In the genomic region with DNA sequence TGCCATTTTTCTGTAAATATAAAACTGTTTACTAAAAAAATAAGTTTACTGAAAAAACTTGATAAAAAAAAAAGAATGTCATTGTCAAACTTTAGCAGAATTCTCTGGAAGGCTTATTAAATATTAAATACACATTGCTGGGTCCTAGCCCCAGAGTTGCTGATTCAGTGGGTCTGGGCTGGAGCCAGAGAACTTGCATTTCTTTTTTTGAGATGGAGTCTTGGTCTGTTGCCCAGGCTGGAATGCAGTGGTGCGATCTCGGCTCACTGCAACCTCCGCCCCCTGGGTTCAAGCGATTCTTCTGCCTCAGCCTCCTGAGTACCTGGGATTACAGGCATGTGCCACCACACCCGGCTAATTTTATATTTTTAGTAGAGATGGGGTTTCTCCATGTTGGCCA, we compare ENCODE assay signal across 7 cellular contexts. TPM values are rescaled to one million over a fixed set of nuclear protein-coding genes. Genes with fewer than 3 reads are reported as not detected.
DNase-seq lines count a peak whose midpoint lies in the region; ATAC-seq and TF ChIP-seq lines count a peak whose summit lies in the region.
"Not testable (repeated sequence)": the region's sequence is repeated elsewhere in the genome, so short reads cannot be mapped to it uniquely, and the experiment has no call there.

No MANE protein-coding gene starts in this region.

- H3K9me3 Mint-ChIP-seq in CD4-positive, alpha-beta T cell; neural progenitor cell: not testable (repeated sequence)

- H3K4me2 ChIP-seq in IMR-90 (ENCODE audit: low read depth, low read length); fibroblast of lung (ENCODE audit: extremely low read depth, insufficient read depth, low read length); neural progenitor cell: not testable (repeated sequence)
- peak overlapping the region; percentile 48 for H3K4me2 ChIP-seq in mammary epithelial cell (ENCODE audit: insufficient read depth, low read depth, low read length)

- CTCF ChIA-PET in CD4-positive, alpha-beta T cell (lab: Charles Lee); IMR-90 (lab: Yijun Ruan, JAX); mammary epithelial cell (lab: Charles Lee; ENCODE audit: low non-redundant PET): not testable (repeated sequence)

- not testable (repeated sequence) for H3K27ac ChIP-seq in CD4-positive, alpha-beta T cell (ENCODE audit: low read depth, low read length); IMR-90 (ENCODE audit: insufficient read depth, low read length); fibroblast of lung (ENCODE audit: insufficient read depth, low read length); neural progenitor cell
- peak overlapping the region; percentile 50 for H3K27ac ChIP-seq in mammary epithelial cell (ENCODE audit: insufficient read depth, low read depth, low read length)

- not testable (repeated sequence) for DNase-seq in CD4-positive, alpha-beta T cell; mammary epithelial cell; left ventricle myocardium superior; neural progenitor cell (ENCODE audit: low spot score)
- DNase-seq in IMR-90 (peak; percentile 11), adipocyte (ENCODE audit: low read depth) (peak; percentile 12), fibroblast of lung (ENCODE audit: low read depth in 2 of 2) (peak; percentile 6 to 41)

- H2BK20ac ChIP-seq in IMR-90 (ENCODE audit: low read depth, low read length): not testable (repeated sequence)

- not testable (repeated sequence) for H3K36me3 Mint-ChIP-seq in CD4-positive, alpha-beta T cell (ENCODE audit: low read depth); neural progenitor cell

- H2AK5ac ChIP-seq in IMR-90 (ENCODE audit: low read depth, low read length): not testable (repeated sequence)

- peak overlapping the region; percentile 34 for H3K27ac Mint-ChIP-seq in CD4-positive, alpha-beta T cell
- H3K27ac Mint-ChIP-seq in neural progenitor cell: not testable (repeated sequence)

- not testable (repeated sequence) for TF ChIP-seq RAD21 in IMR-90 (IDR thresholded peaks at IDR 0.05; ENCODE audit: low read length)

- H3K18ac ChIP-seq in IMR-90 (ENCODE audit: low read depth, low read length): not testable (repeated sequence)

- dilution Hi-C loops in IMR-90 (cut with HindIII; ENCODE audit: low sequenced_read_pairs, unreplicated experiment); mammary epithelial cell (cut with HindIII; ENCODE audit: low sequenced_read_pairs): not testable (repeated sequence)

- H3K56ac ChIP-seq in IMR-90 (ENCODE audit: extremely low read depth, insufficient read depth, low read length): not testable (repeated sequence)

- not testable (repeated sequence) for H3K27me3 Mint-ChIP-seq in CD4-positive, alpha-beta T cell; neural progenitor cell (ENCODE audit: insufficient read depth, low read depth)

- H2BK15ac ChIP-seq in IMR-90 (ENCODE audit: low read depth, low read length): not testable (repeated sequence)

- POLR2A ChIA-PET in CD4-positive, alpha-beta T cell (lab: Charles Lee); IMR-90 (lab: Charles Lee; ENCODE audit: unreplicated experiment): not testable (repeated sequence)

- not testable (repeated sequence) for H3K79me1 ChIP-seq in IMR-90 (ENCODE audit: low read depth in 1 of 2, low read length in 2 of 2)

- not testable (repeated sequence) for H3K27me3 ChIP-seq in CD4-positive, alpha-beta T cell (ENCODE audit: control insufficient read depth, insufficient read depth, low read length); IMR-90 (ENCODE audit: control insufficient read depth, insufficient read depth, low read length); adipocyte (replicated peaks; ENCODE audit: control insufficient read depth, insufficient read depth, low read length); mammary epithelial cell (ENCODE audit: insufficient read depth, low read length); fibroblast of lung (ENCODE audit: control insufficient read depth, insufficient read depth, low read length); neural progenitor cell

- H2AK9ac ChIP-seq in IMR-90 (replicated peaks; ENCODE audit: low read depth, low read length, poor library complexity): not testable (repeated sequence)

- TF ChIP-seq CTCF in CD4-positive, alpha-beta T cell (IDR thresholded peaks at IDR 0.05); IMR-90 (conservative IDR thresholded peaks at IDR 0.05; ENCODE audit: low read depth, low read length); mammary epithelial cell (conservative IDR thresholded peaks at IDR 0.05 in 1 of 2, IDR thresholded peaks at IDR 0.05 in 1 of 2; ENCODE audit: extremely low read depth in 1 of 2, insufficient read depth in 1 of 2, low read depth in 1 of 2, low read length in 2 of 2); fibroblast of lung (conservative IDR thresholded peaks at IDR 0.05 in 1 of 2, IDR thresholded peaks at IDR 0.05 in 1 of 2; ENCODE audit: low read depth in 1 of 2, low read length in 2 of 2); neural progenitor cell (IDR thresholded peaks at IDR 0.05): not testable (repeated sequence)

- intact Hi-C loops in CD4-positive, alpha-beta T cell (cut with DNase I, micrococcal nuclease); IMR-90 (cut with micrococcal nuclease); mammary epithelial cell (cut with micrococcal nuclease); left ventricle myocardium superior (cut with micrococcal nuclease): not testable (repeated sequence)

- H4K91ac ChIP-seq in IMR-90 (ENCODE audit: insufficient read depth, low read depth, low read length): not testable (repeated sequence)

- not testable (repeated sequence) for H4K5ac ChIP-seq in IMR-90 (ENCODE audit: low read depth, low read length)

- no CpG with 5 or more reads among the region's 5 CpGs for WGBS in IMR-90 (ENCODE audit: extremely low coverage in 2 of 2, insufficient read length in 1 of 2), 2 experiments
- WGBS in mammary epithelial cell (ENCODE audit: low coverage, missing lambda C conversion rate): 11% methylated on average over 5 of the region's 5 CpGs

- not testable (repeated sequence) for H2BK5ac ChIP-seq in IMR-90 (ENCODE audit: low read depth, low read length, poor library complexity, severe bottlenecking)

- in situ Hi-C loops in IMR-90 (cut with MboI; ENCODE audit: low sequenced_read_pairs); mammary epithelial cell (cut with MboI; ENCODE audit: low sequenced_read_pairs in 2 of 2): not testable (repeated sequence)

- not testable (repeated sequence) for ATAC-seq in CD4-positive, alpha-beta T cell (ENCODE audit: poor library complexity); IMR-90 (ENCODE audit: low read depth)
- peak; percentile 57 for ATAC-seq in left ventricle myocardium superior

- TF ChIP-seq POLR2A in IMR-90 (IDR thresholded peaks at IDR 0.05; ENCODE audit: low read depth, low read length): not testable (repeated sequence)

- not testable (repeated sequence) for BruUV-seq in IMR-90 (replicated peaks; lab: Mats Ljungman, UMichigan); mammary epithelial cell (replicated peaks; lab: Mats Ljungman, UMichigan)

- not testable (repeated sequence) for H3K4ac ChIP-seq in IMR-90 (ENCODE audit: low read depth, low read length)

- H3K9ac ChIP-seq in IMR-90 (ENCODE audit: low read depth, low read length); adipocyte (ENCODE audit: low read length); mammary epithelial cell (ENCODE audit: insufficient read depth, low read length); fibroblast of lung (ENCODE audit: insufficient read depth, low read length); neural progenitor cell: not testable (repeated sequence)

- not testable (repeated sequence) for H3K4me3 ChIP-seq in IMR-90 (ENCODE audit: insufficient read depth, low read depth, low read length); adipocyte (ENCODE audit: low read length); mammary epithelial cell (replicated peaks in 1 of 3; ENCODE audit: insufficient read depth in 1 of 3, low read depth in 2 of 3, low read length in 3 of 3); fibroblast of lung (replicated peaks in 1 of 4; ENCODE audit: control extremely low read depth in 1 of 4, insufficient read depth in 1 of 4, low read depth in 3 of 4, low read length in 4 of 4); neural progenitor cell

- H3K4me3 Mint-ChIP-seq in CD4-positive, alpha-beta T cell; neural progenitor cell: not testable (repeated sequence)

- H3F3A ChIP-seq in neural progenitor cell (ENCODE audit: low read depth): not testable (repeated sequence)

- not testable (repeated sequence) for H3K14ac ChIP-seq in IMR-90 (replicated peaks; ENCODE audit: low read depth, low read length)

- H4K8ac ChIP-seq in IMR-90 (ENCODE audit: low read depth in 2 of 2, low read length in 2 of 2): not testable (repeated sequence)

- H3K36me3 ChIP-seq in IMR-90 (ENCODE audit: control insufficient read depth, insufficient read depth, low read length); adipocyte (ENCODE audit: control insufficient read depth, insufficient read depth, low read length, severe bottlenecking); mammary epithelial cell (ENCODE audit: insufficient read depth, low read length); fibroblast of lung (ENCODE audit: control insufficient read depth, insufficient read depth, low read length); neural progenitor cell: not testable (repeated sequence)

- not testable (repeated sequence) for H3K4me1 Mint-ChIP-seq in CD4-positive, alpha-beta T cell (ENCODE audit: low read depth)
- H3K4me1 Mint-ChIP-seq in neural progenitor cell: peaks cover 18% of the 10 kb centered on the region

- not testable (repeated sequence) for H2AFZ ChIP-seq in IMR-90 (replicated peaks; ENCODE audit: low read length, poor library complexity); fibroblast of lung (ENCODE audit: low read length)
- H2AFZ ChIP-seq in mammary epithelial cell (ENCODE audit: low read depth, low read length): peak overlapping the region; percentile 41
- peak overlapping the region; percentile 27 for H2AFZ ChIP-seq in neural progenitor cell (replicated peaks)

- not testable (repeated sequence) for H3K23ac ChIP-seq in IMR-90 (ENCODE audit: low read depth, low read length)

- not testable (repeated sequence) for H3K4me1 ChIP-seq in IMR-90 (ENCODE audit: control insufficient read depth, insufficient read depth, low read length); adipocyte (ENCODE audit: control insufficient read depth, insufficient read depth, low read length); mammary epithelial cell (ENCODE audit: insufficient read depth, low read length); fibroblast of lung (ENCODE audit: control insufficient read depth, extremely low read depth, insufficient read depth, low read length); neural progenitor cell

- H2BK120ac ChIP-seq in IMR-90 (ENCODE audit: low read depth, low read length): not testable (repeated sequence)

- not testable (repeated sequence) for H3K9me1 ChIP-seq in IMR-90 (ENCODE audit: insufficient read depth, low read length)

- H4K20me1 ChIP-seq in IMR-90 (ENCODE audit: insufficient read depth, low read length); mammary epithelial cell (ENCODE audit: insufficient read depth, low read length); fibroblast of lung (ENCODE audit: control insufficient read depth, extremely low read depth, insufficient read depth, low read length); neural progenitor cell (ENCODE audit: low read depth): not testable (repeated sequence)

- H3K79me2 ChIP-seq in mammary epithelial cell (ENCODE audit: insufficient read depth, low read length); fibroblast of lung (ENCODE audit: control insufficient read depth, insufficient read depth, low read length); neural progenitor cell (ENCODE audit: low read depth): not testable (repeated sequence)

- not testable (repeated sequence) for H3K9me3 ChIP-seq in CD4-positive, alpha-beta T cell (ENCODE audit: control insufficient read depth, low read length); IMR-90 (ENCODE audit: control insufficient read depth, insufficient read depth, low read length); adipocyte (ENCODE audit: control insufficient read depth, low read length); mammary epithelial cell (replicated peaks; ENCODE audit: insufficient read depth, low read length); fibroblast of lung (ENCODE audit: control insufficient read depth, insufficient read depth, low read depth, low read length); neural progenitor cell (ENCODE audit: low read depth)

RNA-seq across cellular contexts. Expression of gene METTL16, which starts 25.9 kb away (rescaled TPM):
- total RNA-seq in CD4-positive, alpha-beta T cell: 10 to 100 TPM; 55.7 to 58.0 TPM
- total RNA-seq in IMR-90 (2012; rRNA removed) (15.4 and 15.8 TPM in 2 replicates), mammary epithelial cell (10 to 100 TPM; 15.2 to 28.0 TPM), fibroblast of lung (12.2 and 12.8 TPM in 2 replicates), left ventricle myocardium superior (21.5 TPM), neural progenitor cell (ENCODE audit: low replicate concordance) (40.0 and 52.0 TPM in 2 replicates)
- polyA plus RNA-seq in IMR-90 (2012; rRNA removed) (9.4 and 11.8 TPM in 2 replicates), mammary epithelial cell (13.5 TPM), fibroblast of lung (13.4 and 15.4 TPM in 2 replicates)
- 4.7 and 9.2 TPM in 2 replicates for polyA plus RNA-seq in IMR-90 (2012; cell fraction: cytosol; rRNA removed)
- polyA plus RNA-seq in IMR-90 (2012; cell fraction: nucleus; rRNA removed; ENCODE audit: low replicate concordance): 3.8 and 10.2 TPM in 2 replicates
- polyA minus RNA-seq in mammary epithelial cell (29.0 TPM), fibroblast of lung (ENCODE audit: low replicate concordance) (5.9 and 8.8 TPM in 2 replicates)
- 13.9 and 15.3 TPM in 2 replicates for polyA plus RNA-seq in fibroblast of lung (2012)

RNA-seq across cellular contexts. Expression of gene PAFAH1B1, which starts 55.9 kb away (rescaled TPM):
- 100 to 1,000 TPM; 120 to 123 TPM for total RNA-seq in CD4-positive, alpha-beta T cell
- total RNA-seq in IMR-90 (2012; rRNA removed) (121 and 127 TPM in 2 replicates), mammary epithelial cell (100 to 1,000 TPM in 1 of 2 donors, 10 to 100 TPM in 1; 87.0 to 191 TPM), fibroblast of lung (78.6 and 108 TPM in 2 replicates), left ventricle myocardium superior (107 TPM), neural progenitor cell (ENCODE audit: low replicate concordance) (177 and 209 TPM in 2 replicates)
- polyA plus RNA-seq in IMR-90 (2012; rRNA removed) (52.7 and 64.5 TPM in 2 replicates), mammary epithelial cell (64.4 TPM), fibroblast of lung (87.7 and 107 TPM in 2 replicates)
- polyA plus RNA-seq in IMR-90 (2012; cell fraction: cytosol; rRNA removed): 15.8 and 25.3 TPM in 2 replicates
- 12.5 and 61.3 TPM in 2 replicates for polyA plus RNA-seq in IMR-90 (2012; cell fraction: nucleus; rRNA removed; ENCODE audit: low replicate concordance)
- polyA minus RNA-seq in mammary epithelial cell (224 TPM), fibroblast of lung (ENCODE audit: low replicate concordance) (70.3 and 102 TPM in 2 replicates)
- polyA plus RNA-seq in fibroblast of lung (2012): 103 and 114 TPM in 2 replicates
